ENCODE assay signal across 8 cellular contexts in the genomic region with DNA sequence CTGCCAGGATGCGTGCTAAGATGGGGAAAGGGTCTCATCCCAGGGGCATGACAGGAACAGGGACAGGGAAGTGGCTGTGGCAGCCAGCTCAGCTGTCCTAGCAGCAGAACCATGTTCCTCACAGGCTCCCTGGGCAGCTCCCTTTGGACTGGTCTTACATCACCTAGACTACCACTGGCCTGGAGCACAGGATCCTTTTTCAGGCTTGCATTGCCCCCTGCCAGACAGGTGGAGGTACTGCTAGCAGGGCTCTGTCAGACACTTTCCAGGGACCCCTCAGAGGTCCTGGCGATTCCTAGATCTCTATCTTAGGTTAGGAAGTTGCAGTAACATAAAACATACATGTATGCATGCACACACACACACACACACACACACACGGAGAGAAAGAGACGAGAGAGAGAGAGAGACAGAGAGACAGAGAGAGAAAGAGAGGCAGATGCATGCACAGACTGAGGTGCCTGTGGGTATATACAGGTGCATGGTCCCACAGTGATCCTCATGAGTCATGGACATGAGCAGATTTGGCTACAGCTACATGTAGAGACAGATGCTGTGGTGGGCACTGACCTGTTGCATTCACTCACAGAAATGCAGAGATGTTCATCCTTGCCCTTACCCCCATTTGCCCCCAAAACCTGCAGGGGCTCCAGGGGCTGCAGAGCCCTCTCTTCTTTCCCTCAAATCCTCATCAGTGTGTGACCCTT.
DNase-seq lines count a peak whose midpoint lies in the region; ATAC-seq, FAIRE-seq and TF ChIP-seq lines count a peak whose summit lies in the region.

No MANE protein-coding gene starts in this region.

- H3K9me3 ChIP-seq in small intestine (ENCODE audit: control insufficient read depth, low read depth), result no peaks in the 10 kb centered on the region

- peak; percentile 54 for TF ChIP-seq CTCF in fibroblast of villous mesenchyme (IDR thresholded peaks at IDR 0.05; ENCODE audit: insufficient read depth, low read depth, low read length)

- no peaks in the 10 kb centered on the region for H3K4me1 ChIP-seq in small intestine (ENCODE audit: control insufficient read depth in 2 of 2, insufficient read depth in 1 of 2, low read depth in 1 of 2, low read length in 1 of 2)

- H3K27ac ChIP-seq in small intestine (ENCODE audit: low read depth in 1 of 2, low read length in 1 of 2), result no peak overlapping the region

- CTCF ChIA-PET in activated CD4-positive, alpha-beta T cell treated with anti-CD3 and anti-CD28 coated beads for 36 hours (lab: Charles Lee), result interaction anchor here (0.7 to 2.6 kb wide), 5 partner anchors 24 to 516 kb away, joined by 3 to 11 read pairs (median 3); no protein-coding TSS in a partner anchor
- CTCF ChIA-PET in HEK293T (lab: Yijun Ruan, JAX), result interaction anchor here (0.5 to 2.2 kb wide), 21 partner anchors 10 to 747 kb away, joined by 3 to 18 read pairs (median 3); no protein-coding TSS in a partner anchor

- ATAC-seq in activated CD4-positive, alpha-beta T cell treated with anti-CD3 and anti-CD28 coated beads for 36 hours, result no peak
- ATAC-seq in natural killer cell treated with Interleukin-12 subunit alpha and Interleukin-12 subunit beta and Interleukin-15 and Interleukin-18, amount 100 ng/mL, for 72 hours, result no peak

- H3K27ac Mint-ChIP-seq in activated CD4-positive, alpha-beta T cell treated with anti-CD3 and anti-CD28 coated beads for 36 hours, result no peak overlapping the region
- H3K27ac Mint-ChIP-seq in natural killer cell treated with Interleukin-12 subunit alpha and Interleukin-12 subunit beta and Interleukin-15 and Interleukin-18, amount 100 ng/mL, for 72 hours, result no peak overlapping the region

- no peaks in the 10 kb centered on the region for H3K27me3 Mint-ChIP-seq in activated CD4-positive, alpha-beta T cell treated with anti-CD3 and anti-CD28 coated beads for 36 hours
- peaks cover 0 to 3% of the 10 kb centered on the region in 2 donors for H3K27me3 Mint-ChIP-seq in natural killer cell treated with Interleukin-12 subunit alpha and Interleukin-12 subunit beta and Interleukin-15 and Interleukin-18, amount 100 ng/mL, for 72 hours

- H3K4me3 ChIP-seq in fibroblast of villous mesenchyme (ENCODE audit: low read depth, low read length) (no peak overlapping the region), small intestine (ENCODE audit: low read depth in 1 of 2, low read length in 2 of 2) (no peak overlapping the region)

- H3K4me3 Mint-ChIP-seq in activated CD4-positive, alpha-beta T cell treated with anti-CD3 and anti-CD28 coated beads for 36 hours, result no peak overlapping the region
- no peak overlapping the region for H3K4me3 Mint-ChIP-seq in natural killer cell treated with Interleukin-12 subunit alpha and Interleukin-12 subunit beta and Interleukin-15 and Interleukin-18, amount 100 ng/mL, for 72 hours

- WGBS in small intestine, 3 donors, result 21 to 50% (median 31%) methylated on average over 4 of the region's 4 CpGs

- intact Hi-C loops in activated CD4-positive, alpha-beta T cell treated with anti-CD3 and anti-CD28 coated beads for 36 hours (cut with DNase I, micrococcal nuclease), result loop anchor here in 1 of 2 experiments (1.0 kb wide), 2 partner anchors 200 to 514 kb away; no protein-coding TSS in a partner anchor

- no peaks in the 10 kb centered on the region for H3K36me3 ChIP-seq in small intestine (ENCODE audit: control insufficient read depth in 2 of 2, insufficient read depth in 2 of 2, low read length in 2 of 2)

- no peaks in the 10 kb centered on the region for H3K4me1 Mint-ChIP-seq in activated CD4-positive, alpha-beta T cell treated with anti-CD3 and anti-CD28 coated beads for 36 hours
- H3K4me1 Mint-ChIP-seq in natural killer cell treated with Interleukin-12 subunit alpha and Interleukin-12 subunit beta and Interleukin-15 and Interleukin-18, amount 100 ng/mL, for 72 hours (ENCODE audit: low read depth in 2 of 2), result no peaks in the 10 kb centered on the region

- POLR2A ChIA-PET in activated CD4-positive, alpha-beta T cell treated with anti-CD3 and anti-CD28 coated beads for 36 hours (lab: Charles Lee), result no interaction called here
- POLR2A ChIA-PET in HEK293T (lab: Yijun Ruan, JAX), result no interaction called here

- no peaks in the 10 kb centered on the region for H3K36me3 Mint-ChIP-seq in activated CD4-positive, alpha-beta T cell treated with anti-CD3 and anti-CD28 coated beads for 36 hours (ENCODE audit: low read depth)
- H3K36me3 Mint-ChIP-seq in natural killer cell treated with Interleukin-12 subunit alpha and Interleukin-12 subunit beta and Interleukin-15 and Interleukin-18, amount 100 ng/mL, for 72 hours, result no peaks in the 10 kb centered on the region

- H3K27me3 ChIP-seq in small intestine (ENCODE audit: control insufficient read depth in 2 of 2, insufficient read depth in 2 of 2, low read length in 2 of 2), result no peaks in the 10 kb centered on the region

- DNase-seq in activated CD4-positive, alpha-beta T cell treated with anti-CD3 and anti-CD28 coated beads for 36 hours, result peak; percentile 48
- no peak for DNase-seq in activated CD4-positive, alpha-beta T cell treated with anti-CD3 and anti-CD28 coated beads for 4 hours
- peak; percentile 74 for DNase-seq in HEK293T (ENCODE audit: extremely low spot score)
- peak; percentile 9 for DNase-seq in SK-N-DZ (ENCODE audit: low spot score)
- DNase-seq in fibroblast of villous mesenchyme (ENCODE audit: low read depth), result peak; percentile 37
- DNase-seq in small intestine, result peak; percentile 54
- no peak for DNase-seq in natural killer cell treated with Interleukin-12 subunit alpha and Interleukin-12 subunit beta and Interleukin-15 and Interleukin-18, amount 100 ng/mL, for 72 hours (ENCODE audit: low spot score)
- DNase-seq in NCI-H2171 (lab: John Stamatoyannopoulos, UW), result no peak

- H3K9me3 Mint-ChIP-seq in activated CD4-positive, alpha-beta T cell treated with anti-CD3 and anti-CD28 coated beads for 36 hours (ENCODE audit: low read depth), result no peaks in the 10 kb centered on the region
- H3K9me3 Mint-ChIP-seq in natural killer cell treated with Interleukin-12 subunit alpha and Interleukin-12 subunit beta and Interleukin-15 and Interleukin-18, amount 100 ng/mL, for 72 hours, result no peaks in the 10 kb centered on the region

- no peak for FAIRE-seq in small intestine (lab: Jason Lieb, UNC)

TF ChIP-seq in HEK293T, 16 proteins besides CTCF, POLR2A, EP300 and RAD21:
- TF ChIP-seq NFRKB (IDR thresholded peaks at IDR 0.05), result no peak
- TF ChIP-seq L3MBTL2 (conservative IDR thresholded peaks at IDR 0.05), result no peak
- no peak for TF ChIP-seq SUZ12 (IDR thresholded peaks at IDR 0.05)
- TF ChIP-seq FOXA1 (IDR thresholded peaks at IDR 0.05), result no peak
- TF ChIP-seq LEF1 (IDR thresholded peaks at IDR 0.05; ENCODE audit: borderline replicate concordance), result no peak
- TF ChIP-seq FOXM1 (IDR thresholded peaks at IDR 0.05; ENCODE audit: borderline replicate concordance), result no peak
- TF ChIP-seq BHLHE40 (IDR thresholded peaks at IDR 0.05; ENCODE audit: borderline replicate concordance), result no peak
TF ChIP-seq in HEK293T: peak in this region for 0.

Comparison
In these comparisons a context has a peak if more than half of its experiments do, and no peak if none do; other contexts are left out.
1. DNase-seq: peak in activated CD4-positive, alpha-beta T cell treated with anti-CD3 and anti-CD28 coated beads for 36 hours (single experiment), HEK293T (single experiment), SK-N-DZ (single experiment), fibroblast of villous mesenchyme (single experiment) and small intestine (single experiment); none in activated CD4-positive, alpha-beta T cell treated with anti-CD3 and anti-CD28 coated beads for 4 hours (0 of 2), natural killer cell treated with Interleukin-12 subunit alpha and Interleukin-12 subunit beta and Interleukin-15 and Interleukin-18, amount 100 ng/mL, for 72 hours (single experiment) and NCI-H2171 (single experiment).